ENCODE assay signal across 1 cellular context in the genomic region with DNA sequence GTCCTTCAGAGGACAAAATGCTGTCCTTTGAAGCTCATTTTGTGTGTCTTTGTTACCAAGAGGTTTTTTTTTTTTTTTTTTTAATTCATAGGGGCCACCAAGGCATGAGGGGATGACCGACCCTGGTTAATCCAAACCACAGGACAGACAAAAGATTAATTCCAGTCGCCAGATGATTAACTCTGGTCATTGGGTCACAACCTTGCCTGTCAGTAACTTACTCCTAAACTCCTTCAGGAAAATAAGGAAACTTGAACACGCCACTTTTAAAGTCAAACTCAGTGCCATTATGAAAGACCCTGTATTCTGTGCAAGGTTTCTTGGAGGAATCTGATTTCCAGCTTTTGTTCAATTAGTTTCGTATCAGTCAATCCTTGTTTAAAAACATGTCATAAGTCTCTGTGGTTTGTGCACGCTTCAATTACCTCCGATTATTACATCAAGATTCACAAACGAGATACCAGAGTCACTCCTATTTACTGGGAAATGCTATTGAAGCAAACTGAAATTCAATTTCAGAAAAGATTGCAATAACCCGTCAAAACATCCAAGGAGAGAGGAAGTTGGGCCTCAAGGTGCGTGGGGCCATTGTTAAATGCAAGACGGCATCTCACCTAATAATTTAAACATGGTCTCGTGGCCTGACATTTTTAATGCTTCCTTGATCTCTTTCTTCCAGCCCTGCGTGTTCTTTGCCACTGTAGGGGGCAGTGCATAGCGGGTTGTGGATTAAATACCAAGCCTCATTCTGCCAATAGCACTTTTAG.
TF ChIP-seq lines count a peak whose summit lies in the region.

No MANE protein-coding gene starts in this region.

TF ChIP-seq in WTC11, 78 proteins besides CTCF, POLR2A, EP300 and RAD21:
- TF ChIP-seq, protein P1, sequence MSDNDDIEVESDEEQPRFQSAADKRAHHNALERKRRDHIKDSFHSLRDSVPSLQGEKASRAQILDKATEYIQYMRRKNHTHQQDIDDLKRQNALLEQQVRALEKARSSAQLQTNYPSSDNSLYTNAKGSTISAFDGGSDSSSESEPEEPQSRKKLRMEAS (CRISPR knock-in tag; IDR thresholded peaks at IDR 0.05), result no peak
- TF ChIP-seq GABPB1 (CRISPR knock-in tag; IDR thresholded peaks at IDR 0.05), result no peak
- TF ChIP-seq ZNF425 (CRISPR knock-in tag; conservative IDR thresholded peaks at IDR 0.05), result no peak
- TF ChIP-seq, protein P2, sequence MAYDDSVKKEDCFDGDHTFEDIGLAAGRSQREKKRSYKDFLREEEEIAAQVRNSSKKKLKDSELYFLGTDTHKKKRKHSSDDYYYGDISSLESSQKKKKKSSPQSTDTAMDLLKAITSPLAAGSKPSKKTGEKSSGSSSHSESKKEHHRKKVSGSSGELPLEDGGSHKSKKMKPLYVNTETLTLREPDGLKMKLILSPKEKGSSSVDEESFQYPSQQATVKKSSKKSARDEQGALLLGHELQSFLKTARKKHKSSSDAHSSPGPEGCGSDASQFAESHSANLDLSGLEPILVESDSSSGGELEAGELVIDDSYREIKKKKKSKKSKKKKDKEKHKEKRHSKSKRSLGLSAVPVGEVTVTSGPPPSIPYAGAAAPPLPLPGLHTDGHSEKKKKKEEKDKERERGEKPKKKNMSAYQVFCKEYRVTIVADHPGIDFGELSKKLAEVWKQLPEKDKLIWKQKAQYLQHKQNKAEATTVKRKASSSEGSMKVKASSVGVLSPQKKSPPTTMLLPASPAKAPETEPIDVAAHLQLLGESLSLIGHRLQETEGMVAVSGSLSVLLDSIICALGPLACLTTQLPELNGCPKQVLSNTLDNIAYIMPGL (CRISPR knock-in tag; IDR thresholded peaks at IDR 0.05), result no peak
- no peak for TF ChIP-seq ARID4B (CRISPR knock-in tag; IDR thresholded peaks at IDR 0.05; ENCODE audit: borderline replicate concordance)
- TF ChIP-seq MLX (CRISPR knock-in tag; IDR thresholded peaks at IDR 0.05), result no peak
- TF ChIP-seq NR2C2 (CRISPR knock-in tag; IDR thresholded peaks at IDR 0.05), result no peak
- TF ChIP-seq CREM (CRISPR knock-in tag; IDR thresholded peaks at IDR 0.05), result no peak
- no peak for TF ChIP-seq ZBTB43 (CRISPR knock-in tag; IDR thresholded peaks at IDR 0.05)
- TF ChIP-seq, protein P3, sequence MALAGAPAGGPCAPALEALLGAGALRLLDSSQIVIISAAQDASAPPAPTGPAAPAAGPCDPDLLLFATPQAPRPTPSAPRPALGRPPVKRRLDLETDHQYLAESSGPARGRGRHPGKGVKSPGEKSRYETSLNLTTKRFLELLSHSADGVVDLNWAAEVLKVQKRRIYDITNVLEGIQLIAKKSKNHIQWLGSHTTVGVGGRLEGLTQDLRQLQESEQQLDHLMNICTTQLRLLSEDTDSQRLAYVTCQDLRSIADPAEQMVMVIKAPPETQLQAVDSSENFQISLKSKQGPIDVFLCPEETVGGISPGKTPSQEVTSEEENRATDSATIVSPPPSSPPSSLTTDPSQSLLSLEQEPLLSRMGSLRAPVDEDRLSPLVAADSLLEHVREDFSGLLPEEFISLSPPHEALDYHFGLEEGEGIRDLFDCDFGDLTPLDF (CRISPR knock-in tag; IDR thresholded peaks at IDR 0.05), result no peak
- TF ChIP-seq ZNF263 (CRISPR knock-in tag; IDR thresholded peaks at IDR 0.05; ENCODE audit: low read depth), result no peak
- TF ChIP-seq ATF2 (CRISPR knock-in tag; IDR thresholded peaks at IDR 0.05; ENCODE audit: borderline replicate concordance, low read depth), result no peak
- TF ChIP-seq JUN (CRISPR knock-in tag; IDR thresholded peaks at IDR 0.05), result no peak
- TF ChIP-seq ZNF671 (CRISPR knock-in tag; IDR thresholded peaks at IDR 0.05), result no peak
